ENCODE assay signal across 20 cellular contexts in the genomic region with DNA sequence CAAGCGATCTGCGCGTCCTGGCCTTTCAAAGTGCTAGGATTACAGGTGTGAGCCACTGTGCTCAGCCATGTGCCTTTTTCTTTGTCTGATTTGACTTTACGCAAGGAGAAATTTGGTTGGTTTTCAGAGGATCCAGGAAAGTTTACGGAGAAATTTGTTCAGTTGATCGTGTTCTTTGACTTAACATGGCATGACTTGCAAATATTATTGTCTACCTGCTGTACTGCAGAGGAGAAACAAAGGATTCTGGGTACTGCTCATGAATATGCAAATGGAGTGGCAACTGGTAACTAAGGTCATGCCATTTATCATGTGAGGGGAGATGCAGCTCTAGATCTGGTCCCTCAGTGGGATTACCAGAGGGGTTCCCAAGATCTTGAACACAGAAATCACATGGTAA.
"Had no signal": no experiment of that assay in that cellular context is flagged by ENCODE, and none has a peak within 500 bp of the region (broad histone marks: within the 10 kb centered on the region; RNA-seq: fewer than 3 reads in every experiment).

No MANE protein-coding gene starts in this region.

- H3K9ac ChIP-seq: SK-N-SH had no signal

- ATAC-seq: T-cell had no signal

- H3K4me3 Mint-ChIP-seq: IgD-negative memory B cell; T-cell; T-helper 1 cell treated with Interleukin-12 subunit alpha and Interleukin-12 subunit beta and Interleukin-4 antibody, amounts not matched to agents 30 μg/mL and 1 μg/mL, for 36 hours had no signal

- FAIRE-seq: RCC 7860 had no signal

- H3K36me3 Mint-ChIP-seq: IgD-negative memory B cell, T-cell had no signal

- H3K4me1 Mint-ChIP-seq: T-cell had no signal

- H3K4me2 ChIP-seq: SK-N-SH had no signal

- H3K27ac Mint-ChIP-seq: IgD-negative memory B cell; T-cell; T-helper 1 cell treated with Interleukin-12 subunit alpha and Interleukin-12 subunit beta and Interleukin-4 antibody, amounts not matched to agents 30 μg/mL and 1 μg/mL, for 36 hours had no signal

- H3K9me3 ChIP-seq: SK-N-SH had no signal

- H3K9me3 Mint-ChIP-seq: T-cell; T-helper 1 cell treated with Interleukin-12 subunit alpha and Interleukin-12 subunit beta and Interleukin-4 antibody, amounts not matched to agents 30 μg/mL and 1 μg/mL, for 36 hours had no signal

- DNase-seq: KBM-7, NCI-H1092, NCI-H1105 treated with DMSO at 0.1 percent for 48 hours, NCI-H1436, NCI-H187, NCI-H2029, NCI-H2171 treated with DMSO at 0.1 percent for 48 hours, NCI-H345, NCI-H446 treated with DMSO at 0.1 percent for 48 hours, NCI-H510A treated with DMSO at 0.1 percent for 48 hours, NCI-H69, NCI-H774, RPMI8226, SHP77, SK-N-SH, SW 1271, T-cell had no signal
